Comparison of ENCODE assay signal across 13 cellular contexts in the genomic region with DNA sequence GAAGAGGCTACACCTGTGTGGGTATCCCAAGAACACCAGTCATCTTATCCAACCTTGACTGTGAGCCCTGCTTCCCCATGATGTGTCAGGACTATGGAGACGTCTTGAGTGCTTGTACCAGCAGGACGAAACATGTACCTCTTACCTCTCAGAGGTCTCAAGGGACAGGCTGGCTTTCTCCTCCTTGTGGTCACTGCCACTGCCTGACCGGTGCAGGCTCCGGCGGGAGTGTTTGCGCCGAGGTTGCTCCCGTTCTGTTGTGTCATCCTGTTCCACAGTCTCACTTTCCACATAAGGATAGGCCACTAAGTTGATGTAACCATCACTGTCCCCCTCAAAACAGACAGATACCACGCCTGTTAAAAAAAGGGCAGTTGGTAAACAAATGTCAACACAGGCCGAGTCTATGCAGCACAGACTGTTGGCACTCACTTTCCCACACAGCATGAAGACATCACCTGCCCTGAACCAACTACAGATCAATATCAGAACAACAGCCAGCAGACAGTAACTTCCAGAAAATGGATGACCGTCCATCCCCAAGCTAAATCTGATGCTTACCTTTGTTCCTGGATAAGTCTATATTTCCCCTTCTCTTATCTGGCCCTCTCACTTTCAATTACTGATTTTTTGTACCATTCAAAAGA. TPM values are rescaled to one million over a fixed set of nuclear protein-coding genes. Genes with fewer than 3 reads are reported as not detected.
"Had no signal": no experiment of that assay in that cellular context is flagged by ENCODE, and none has a peak within 500 bp of the region (broad histone marks: within the 10 kb centered on the region; RNA-seq: fewer than 3 reads in every experiment).

No MANE protein-coding gene starts in this region.

- H3K9me3 Mint-ChIP-seq: natural killer cell had no signal

- H3K4me3 ChIP-seq: dorsolateral prefrontal cortex, esophagus muscularis mucosa, lower lobe of right lung, sigmoid colon, SJSA1 had no signal

- DNase-seq: activated CD4-positive, alpha-beta T cell treated with anti-CD3 and anti-CD28 coated beads for 1 hour; activated naive CD4-positive, alpha-beta T cell treated with anti-CD3 and anti-CD28 coated beads, Interleukin-2, amount 50 U/mL, for 16 hours; dorsolateral prefrontal cortex; lower lobe of right lung; natural killer cell; sigmoid colon; stimulated activated CD4-positive, alpha-beta T cell treated with anti-CD3 and anti-CD28 coated beads, Interleukin-2, amount 100 ng/mL, for 24 hours; stimulated activated naive CD4-positive, alpha-beta T cell treated with Interleukin-2 at 50 U/mL for 16 hours; T1000; trophoblast cell had no signal

- H3K4me3 Mint-ChIP-seq: natural killer cell had no signal

- ATAC-seq: lower lobe of right lung, natural killer cell had no signal

- H3K4me1 ChIP-seq: esophagus muscularis mucosa, lower lobe of right lung, sigmoid colon, SJSA1 had no signal

- H3K27me3 ChIP-seq: dorsolateral prefrontal cortex, esophagus muscularis mucosa, sigmoid colon, SJSA1 had no signal

- H3K9me3 ChIP-seq: esophagus muscularis mucosa, lower lobe of right lung, sigmoid colon, SJSA1 had no signal

- H3K27ac ChIP-seq: esophagus muscularis mucosa, lower lobe of right lung, sigmoid colon, SJSA1 had no signal

RNA-seq across cellular contexts. Expression of a gene that starts 18.7 kb away (rescaled TPM):
- total RNA-seq: lower lobe of right lung, posterior vena cava had no signal
